In genomic region chr21:15794277-15794912, GRCh38 we compare ENCODE assay signal across 25 cellular contexts.
"Had no signal": no experiment of that assay in that cellular context is flagged by ENCODE, and none has a peak within 500 bp of the region (broad histone marks: within the 10 kb centered on the region; RNA-seq: fewer than 3 reads in every experiment).

No MANE protein-coding gene starts in this region.

- H3K36me3 ChIP-seq: colonic mucosa, lower lobe of right lung, uterus had no signal

- H3K27me3 Mint-ChIP-seq: activated B cell treated with CpG ODN at 0.5 μM for 24 hours; activated CD4-positive, alpha-beta memory T cell treated with anti-CD3 and anti-CD28 coated beads, Interleukin-2, amount 10 ng/mL, durations not matched to agents 7 days and 5 days; activated CD8-positive, alpha-beta memory T cell treated with anti-CD3 and anti-CD28 coated beads, Interleukin-2, amount 10 ng/mL, durations not matched to agents 7 days and 5 days; natural killer cell treated with Interleukin-12 subunit alpha and Interleukin-12 subunit beta and Interleukin-15 and Interleukin-18, amount 100 ng/mL, for 72 hours had no signal

- H3K9me3 ChIP-seq: colonic mucosa, heart left ventricle, lower lobe of right lung, spleen, testis, uterus had no signal

- H3K9me3 Mint-ChIP-seq: activated B cell treated with CpG ODN at 0.5 μM for 24 hours; activated CD4-positive, alpha-beta memory T cell treated with anti-CD3 and anti-CD28 coated beads, Interleukin-2, amount 10 ng/mL, durations not matched to agents 7 days and 5 days; natural killer cell treated with Interleukin-12 subunit alpha and Interleukin-12 subunit beta and Interleukin-15 and Interleukin-18, amount 100 ng/mL, for 72 hours; T-helper 2 cell treated with Interferon-gamma antibody and Interleukin-4, amounts not matched to agents 5 μg/mL and 100 μg/mL, for 36 hours had no signal

- H3K4me3 Mint-ChIP-seq: activated B cell treated with CpG ODN at 0.5 μM for 24 hours; activated CD4-positive, alpha-beta memory T cell treated with anti-CD3 and anti-CD28 coated beads, Interleukin-2, amount 10 ng/mL, durations not matched to agents 7 days and 5 days; activated CD8-positive, alpha-beta memory T cell treated with anti-CD3 and anti-CD28 coated beads, Interleukin-2, amount 10 ng/mL, durations not matched to agents 7 days and 5 days; natural killer cell treated with Interleukin-12 subunit alpha and Interleukin-12 subunit beta and Interleukin-15 and Interleukin-18, amount 100 ng/mL, for 72 hours; T-helper 2 cell treated with Interferon-gamma antibody and Interleukin-4, amounts not matched to agents 5 μg/mL and 100 μg/mL, for 36 hours had no signal

- DNase-seq: activated B cell treated with CpG ODN at 0.5 μM for 24 hours; activated CD4-positive, alpha-beta memory T cell treated with anti-CD3 and anti-CD28 coated beads, Interleukin-2, amount 10 ng/mL, durations not matched to agents 7 days and 5 days; activated CD4-positive, alpha-beta T cell treated with anti-CD3 and anti-CD28 coated beads for 48 hours; activated CD8-positive, alpha-beta memory T cell treated with anti-CD3 and anti-CD28 coated beads, Interleukin-2, amount 10 ng/mL, durations not matched to agents 7 days and 5 days; activated effector memory CD4-positive, alpha-beta T cell treated with anti-CD3 and anti-CD28 coated beads, Interleukin-2, amount 50 U/mL, for 16 hours; activated naive CD4-positive, alpha-beta T cell treated with anti-CD3 and anti-CD28 coated beads, Interleukin-2, amount 50 U/mL, for 16 hours; anterior cingulate cortex; cerebellar nuclear complex; colonic mucosa; dorsolateral prefrontal cortex; heart left ventricle; lower lobe of right lung; mesendoderm; right cardiac atrium; spleen; stimulated activated CD4-positive, alpha-beta T cell treated with anti-CD3 and anti-CD28 coated beads, Interleukin-2, amount 100 ng/mL, for 48 hours; stimulated activated naive CD8-positive, alpha-beta T cell treated with anti-CD3 and anti-CD28 coated beads, Interleukin-15, Interleukin-2, amounts not matched to agents 100 U/mL and 50 U/mL, for 24 hours; T-helper 1 cell; testis; trophoblast cell; uterus had no signal

- H3K4me1 ChIP-seq: testis, uterus had no signal

- H3K4me3 ChIP-seq: colonic mucosa, dorsolateral prefrontal cortex, heart left ventricle, lower lobe of right lung, spleen, testis, uterus had no signal

- ATAC-seq: activated CD8-positive, alpha-beta memory T cell treated with anti-CD3 and anti-CD28 coated beads, Interleukin-2, amount 10 ng/mL, durations not matched to agents 7 days and 5 days; esophagus mucosa; heart left ventricle; left lobe of liver; lower lobe of right lung; natural killer cell treated with Interleukin-12 subunit alpha and Interleukin-12 subunit beta and Interleukin-15 and Interleukin-18, amount 100 ng/mL, for 72 hours; right cardiac atrium; stimulated activated naive CD8-positive, alpha-beta T cell treated with anti-CD3 and anti-CD28 coated beads, Interleukin-15, Interleukin-2, amounts not matched to agents 100 U/mL and 50 U/mL, for 24 hours had no signal

- H3K27ac ChIP-seq: colonic mucosa, dorsolateral prefrontal cortex, heart left ventricle, lower lobe of right lung, spleen, testis, uterus had no signal

- H3K27me3 ChIP-seq: colonic mucosa, dorsolateral prefrontal cortex, heart left ventricle, spleen, testis, uterus had no signal

- H3K27ac Mint-ChIP-seq: activated B cell treated with CpG ODN at 0.5 μM for 24 hours; activated CD4-positive, alpha-beta memory T cell treated with anti-CD3 and anti-CD28 coated beads, Interleukin-2, amount 10 ng/mL, durations not matched to agents 7 days and 5 days; activated CD8-positive, alpha-beta memory T cell treated with anti-CD3 and anti-CD28 coated beads, Interleukin-2, amount 10 ng/mL, durations not matched to agents 7 days and 5 days; natural killer cell treated with Interleukin-12 subunit alpha and Interleukin-12 subunit beta and Interleukin-15 and Interleukin-18, amount 100 ng/mL, for 72 hours; T-helper 2 cell treated with Interferon-gamma antibody and Interleukin-4, amounts not matched to agents 5 μg/mL and 100 μg/mL, for 36 hours had no signal
